In genomic region chr12:33588082-33588712, GRCh38 we compare ENCODE assay signal across 8 cellular contexts.
DNase-seq lines count a peak whose midpoint lies in the region; ATAC-seq and TF ChIP-seq lines count a peak whose summit lies in the region.

No MANE protein-coding gene starts in this region.

- H3K9me3 ChIP-seq in naive thymus-derived CD4-positive, alpha-beta T cell (ENCODE audit: control insufficient read depth in 2 of 3, low read length in 3 of 3) = no peaks in the 10 kb centered on the region

- no peaks in the 10 kb centered on the region for H3K27me3 Mint-ChIP-seq in WTC11 (ENCODE audit: low read depth)
- no peaks in the 10 kb centered on the region for H3K27me3 Mint-ChIP-seq in naive thymus-derived CD4-positive, alpha-beta T cell

- H3K9me3 Mint-ChIP-seq in WTC11 = no peaks in the 10 kb centered on the region
- peaks cover 0 to 7% (median 0%) of the 10 kb centered on the region in 11 donors for H3K9me3 Mint-ChIP-seq in naive thymus-derived CD4-positive, alpha-beta T cell

- H3K4me1 Mint-ChIP-seq in WTC11 = peaks cover 42% of the 10 kb centered on the region
- peaks cover 0 to 4% (median 0%) of the 10 kb centered on the region in 7 donors for H3K4me1 Mint-ChIP-seq in naive thymus-derived CD4-positive, alpha-beta T cell

- no peaks in the 10 kb centered on the region for H3K27me3 ChIP-seq in naive thymus-derived CD4-positive, alpha-beta T cell (ENCODE audit: control insufficient read depth in 2 of 2, insufficient read depth in 2 of 2, low read length in 2 of 2)

- H3K4me3 ChIP-seq in naive thymus-derived CD4-positive, alpha-beta T cell (ENCODE audit: low read length) = no peak overlapping the region

- intact Hi-C loops in naive thymus-derived CD4-positive, alpha-beta T cell (cut with micrococcal nuclease) = no loop called here

- H3K36me3 Mint-ChIP-seq in WTC11 = no peaks in the 10 kb centered on the region
- no peaks in the 10 kb centered on the region for H3K36me3 Mint-ChIP-seq in naive thymus-derived CD4-positive, alpha-beta T cell

- CTCF ChIA-PET in WTC11 (lab: Charles Lee) = interaction anchor here (0.7 to 1.1 kb wide), 4 partner anchors 13 to 833 kb away, joined by 3 to 4 read pairs (median 3); partner anchors contain the start of gene YARS2
- CTCF ChIA-PET in naive thymus-derived CD4-positive, alpha-beta T cell (lab: Charles Lee) = no interaction called here

- no peaks in the 10 kb centered on the region for H3K36me3 ChIP-seq in naive thymus-derived CD4-positive, alpha-beta T cell (ENCODE audit: control insufficient read depth in 2 of 3, insufficient read depth in 3 of 3, low read length in 3 of 3)

- DNase-seq in WTC11 (ENCODE audit: low spot score) (no peak), NCI-H2171 (lab: John Stamatoyannopoulos, UW) (no peak), germinal center (ENCODE audit: low spot score) (no peak)
- DNase-seq in naive thymus-derived CD4-positive, alpha-beta T cell = no peak
- DNase-seq in stimulated activated naive CD8-positive, alpha-beta T cell treated with anti-CD3 and anti-CD28 coated beads, Interleukin-15, Interleukin-2, amounts not matched to agents 100 U/mL and 50 U/mL, for 24 hours = no peak
- DNase-seq in activated effector memory CD4-positive, alpha-beta T cell treated with Interleukin-2 at 50 U/mL for 16 hours = no peak

- TF ChIP-seq CTCF in WTC11 (IDR thresholded peaks at IDR 0.05) = no peak

- H3K27ac ChIP-seq in naive thymus-derived CD4-positive, alpha-beta T cell (ENCODE audit: low read depth, low read length) = no peak overlapping the region

- peak overlapping the region; percentile 52; the same call in 1 of the 2 replicates for H3K27ac Mint-ChIP-seq in WTC11
- H3K27ac Mint-ChIP-seq in naive thymus-derived CD4-positive, alpha-beta T cell = no peak overlapping the region

- H3K4me1 ChIP-seq in naive thymus-derived CD4-positive, alpha-beta T cell (ENCODE audit: control insufficient read depth in 2 of 2, insufficient read depth in 2 of 2, low read length in 2 of 2) = no peaks in the 10 kb centered on the region

- POLR2A ChIA-PET in WTC11 (lab: Charles Lee) = no interaction called here
- POLR2A ChIA-PET in naive thymus-derived CD4-positive, alpha-beta T cell (lab: Charles Lee) = no interaction called here

- peak overlapping the region; percentile 15 for H3K4me3 Mint-ChIP-seq in WTC11
- no peak overlapping the region for H3K4me3 Mint-ChIP-seq in naive thymus-derived CD4-positive, alpha-beta T cell

- ATAC-seq in GM19455 (IDR thresholded peaks at IDR 0.05; ENCODE audit: unreplicated experiment) = peak; percentile 83
- ATAC-seq in HG03469 (IDR thresholded peaks at IDR 0.05; ENCODE audit: unreplicated experiment) = peak; percentile 65
- no peak; the same call in 1 of the 2 replicates for ATAC-seq in WTC11
- peak; percentile 70 for ATAC-seq in naive thymus-derived CD4-positive, alpha-beta T cell
- no peak for ATAC-seq in stimulated activated naive CD8-positive, alpha-beta T cell treated with anti-CD3 and anti-CD28 coated beads, Interleukin-15, Interleukin-2, amounts not matched to agents 100 U/mL and 50 U/mL, for 24 hours

TF ChIP-seq in WTC11, 78 proteins besides CTCF, POLR2A, EP300 and RAD21:
- TF ChIP-seq ZNF263 (CRISPR knock-in tag; IDR thresholded peaks at IDR 0.05; ENCODE audit: low read depth) (no peak), NFE2L1 (CRISPR knock-in tag; IDR thresholded peaks at IDR 0.05) (0 out of 2 replicates have a peak, but pooled peaks have one; percentile 58)

Comparison
In these comparisons a context has a peak if more than half of its experiments do, and no peak if none do; other contexts are left out.
1. ATAC-seq: peak in GM19455 (single experiment), HG03469 (single experiment) and naive thymus-derived CD4-positive, alpha-beta T cell (single experiment); none in WTC11 (single experiment) and stimulated activated naive CD8-positive, alpha-beta T cell treated with anti-CD3 and anti-CD28 coated beads, Interleukin-15, Interleukin-2, amounts not matched to agents 100 U/mL and 50 U/mL, for 24 hours (single experiment).